8 cellular contexts compared by ENCODE assay signal in the genomic region with DNA sequence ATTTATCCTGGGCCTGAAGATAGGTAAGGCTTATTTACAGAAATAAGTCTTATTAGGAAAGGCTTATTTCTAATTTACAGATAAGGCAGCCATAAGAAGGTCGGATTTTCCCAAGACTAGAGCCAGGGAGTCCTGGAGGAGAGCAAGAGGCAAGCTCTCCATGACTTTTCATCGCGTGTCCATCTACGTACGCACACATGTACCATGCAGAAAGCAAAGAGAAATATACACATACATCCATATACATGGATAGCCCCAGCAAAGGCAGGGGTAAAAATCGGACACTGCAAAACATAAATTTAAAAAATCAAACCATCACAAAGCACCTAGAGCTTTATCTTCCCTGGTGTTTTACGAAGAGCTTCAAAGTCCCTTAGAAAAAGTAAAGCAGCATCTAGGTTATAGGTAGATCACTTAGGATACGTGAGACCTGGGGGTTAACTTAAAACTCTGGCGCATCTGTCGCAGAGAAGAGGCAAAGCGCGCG. TPM values are rescaled to one million over a fixed set of nuclear protein-coding genes. Genes with fewer than 3 reads are reported as not detected.
DNase-seq lines count a peak whose midpoint lies in the region; ATAC-seq and TF ChIP-seq lines count a peak whose summit lies in the region.

No MANE protein-coding gene starts in this region.

- no peak for TF ChIP-seq EP300 in gastroesophageal sphincter (IDR thresholded peaks at IDR 0.05)

- H3K27me3 ChIP-seq in gastroesophageal sphincter (no peaks in the 10 kb centered on the region), prostate gland (replicated peaks; ENCODE audit: insufficient read depth) (no peaks in the 10 kb centered on the region)

- H3K4me1 ChIP-seq in gastroesophageal sphincter (peaks cover 0 to 55% (median 13%) of the 10 kb centered on the region in 3 donors), prostate gland (replicated peaks) (peaks cover 6% of the 10 kb centered on the region)

- H3K36me3 ChIP-seq in gastroesophageal sphincter (no peaks in the 10 kb centered on the region), prostate gland (no peaks in the 10 kb centered on the region)

- WGBS in gastroesophageal sphincter (ENCODE audit: low coverage in 1 of 2), 2 donors, result 1 to 4% methylated on average over 8 to 9 of the region's 13 CpGs
- 2% methylated on average over 13 of the region's 13 CpGs for WGBS in prostate gland

- TF ChIP-seq POLR2A in gastroesophageal sphincter (IDR thresholded peaks at IDR 0.05), result no peak
- no peak for TF ChIP-seq POLR2A in prostate gland (IDR thresholded peaks at IDR 0.05)

- H3K27ac ChIP-seq in gastroesophageal sphincter (peak overlapping the region; percentile 95 to 99 (median 98)), prostate gland (peak overlapping the region; percentile 98)

- intact Hi-C loops in prostate gland (cut with DNase I), result loop anchor here (5.0 to 10.0 kb wide), 2 partner anchors 146 to 239 kb away; no protein-coding TSS in a partner anchor

- H3K9me3 ChIP-seq in gastroesophageal sphincter (no peaks in the 10 kb centered on the region), prostate gland (no peaks in the 10 kb centered on the region)

- ATAC-seq in GM18499 (IDR thresholded peaks at IDR 0.05; ENCODE audit: insufficient read depth, unreplicated experiment) (peak; percentile 3), HG03045 (IDR thresholded peaks at IDR 0.05; ENCODE audit: unreplicated experiment) (peak; percentile 4), gastroesophageal sphincter (no peak), HG02970 (IDR thresholded peaks at IDR 0.05; ENCODE audit: low FRiP score, unreplicated experiment) (no peak)
- no peak for ATAC-seq in activated CD4-positive, CD25-positive, alpha-beta regulatory T cell treated with anti-CD3 and anti-CD28 coated beads, Interleukin-2, amount 50 U/mL, for 24 hours

- H3K4me3 ChIP-seq in WI38 (ENCODE audit: low read depth, low read length) (peak overlapping the region; percentile 78), gastroesophageal sphincter (peak overlapping the region; percentile 60 to 67), prostate gland (peak overlapping the region; percentile 83 to 95)

- TF ChIP-seq CTCF in WI38 (IDR thresholded peaks at IDR 0.05; ENCODE audit: low read depth, low read length), result no peak
- TF ChIP-seq CTCF in gastroesophageal sphincter (IDR thresholded peaks at IDR 0.05), result no peak
- TF ChIP-seq CTCF in prostate gland (IDR thresholded peaks at IDR 0.05), result no peak

- DNase-seq in prostate gland (ENCODE audit: low spot score), result no peak
- no peak for DNase-seq in activated CD8-positive, alpha-beta memory T cell treated with anti-CD3 and anti-CD28 coated beads for 24 hours

RNA-seq across cellular contexts. Expression of gene ZRANB1, which starts 25.8 kb away (rescaled TPM):
- total RNA-seq in gastroesophageal sphincter (10 to 100 TPM; 35.5 to 48.7 (median 44.3) TPM), prostate gland (10 to 100 TPM; 17.9 to 28.7 TPM)

Comparison
In these comparisons a context has a peak if more than half of its experiments do, and no peak if none do; other contexts are left out.
1. ATAC-seq: peak in GM18499 (single experiment) and HG03045 (single experiment); none in gastroesophageal sphincter (single experiment), activated CD4-positive, CD25-positive, alpha-beta regulatory T cell treated with anti-CD3 and anti-CD28 coated beads, Interleukin-2, amount 50 U/mL, for 24 hours (0 of 2) and HG02970 (single experiment).
2. Peak in every context shown above with its lines, with median percentiles within 50 percentile points of each other: H3K4me3 ChIP-seq.